In the genomic region with DNA sequence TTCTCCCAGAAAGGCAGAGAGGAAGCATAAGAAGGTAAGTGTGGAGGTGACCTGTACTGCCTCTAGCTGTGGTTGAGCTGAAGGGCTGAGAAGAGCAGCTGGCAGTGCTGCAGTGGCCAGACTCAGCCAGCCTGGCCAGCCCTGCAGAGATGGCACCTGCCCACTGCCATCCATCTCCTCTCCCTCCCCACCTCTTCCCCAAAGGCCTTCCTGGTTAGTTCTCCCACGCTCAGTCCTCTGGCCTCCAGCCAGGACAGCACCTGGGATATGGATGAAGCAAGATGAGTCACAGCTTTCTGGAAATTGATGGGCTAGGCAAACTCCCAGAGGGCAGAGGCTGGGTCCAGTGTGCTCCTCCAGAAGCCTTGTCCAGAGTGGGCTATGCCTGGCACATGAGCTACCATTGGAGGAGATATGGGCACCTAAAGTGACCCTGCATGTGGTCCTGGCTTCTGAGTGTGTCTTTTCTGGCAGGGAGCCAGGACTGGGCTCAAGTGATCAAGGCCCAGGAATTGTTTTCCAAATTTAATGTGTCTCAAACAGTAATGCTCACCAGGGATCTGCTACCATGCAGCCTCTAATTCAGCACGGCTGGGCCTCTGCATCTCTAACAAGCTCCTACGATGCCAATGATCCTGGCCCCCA, we compare ENCODE assay signal across 13 cellular contexts.
A peak's percentile ranks its signal among the peaks of the same experiment; 100 is the strongest.
DNase-seq lines count a peak whose midpoint lies in the region; ATAC-seq and TF ChIP-seq lines count a peak whose summit lies in the region.
"Had no signal": no experiment of that assay in that cellular context is flagged by ENCODE, and none has a peak within 500 bp of the region (broad histone marks: within the 10 kb centered on the region; RNA-seq: fewer than 3 reads in every experiment).

No MANE protein-coding gene starts in this region.

- TF ChIP-seq CTCF in retinal pigment epithelial cell (conservative IDR thresholded peaks at IDR 0.05; ENCODE audit: low read depth, low read length): peak; percentile 16

- CTCF ChIA-PET in CD8-positive, alpha-beta memory T cell (lab: Charles Lee): no interaction called here

- H3K36me3 ChIP-seq in CD8-positive, alpha-beta memory T cell (ENCODE audit: insufficient read depth, low read length): no peaks in the 10 kb centered on the region

- no peak overlapping the region for H3K27ac Mint-ChIP-seq in CD8-positive, alpha-beta memory T cell
- H3K27ac Mint-ChIP-seq in activated naive CD8-positive, alpha-beta T cell treated with anti-CD3 and anti-CD28 coated beads for 36 hours: no peak overlapping the region
- H3K27ac Mint-ChIP-seq: activated naive CD8-positive, alpha-beta T cell had no signal

- H3K4me3 Mint-ChIP-seq in CD8-positive, alpha-beta memory T cell: no peak overlapping the region
- H3K4me3 Mint-ChIP-seq in activated naive CD8-positive, alpha-beta T cell treated with anti-CD3 and anti-CD28 coated beads for 36 hours: no peak overlapping the region
- H3K4me3 Mint-ChIP-seq: activated naive CD8-positive, alpha-beta T cell had no signal

- H3K4me1 Mint-ChIP-seq in CD8-positive, alpha-beta memory T cell: peaks cover 5 to 16% (median 5%) of the 10 kb centered on the region in 3 donors
- H3K4me1 Mint-ChIP-seq in activated naive CD8-positive, alpha-beta T cell treated with anti-CD3 and anti-CD28 coated beads for 36 hours: peaks cover 18% of the 10 kb centered on the region

- ATAC-seq in GM18520 (IDR thresholded peaks at IDR 0.05; ENCODE audit: unreplicated experiment): no peak
- no peak for ATAC-seq in HG02763 (IDR thresholded peaks at IDR 0.05; ENCODE audit: unreplicated experiment)
- ATAC-seq: right cardiac atrium had no signal

- H3K27me3 Mint-ChIP-seq in CD8-positive, alpha-beta memory T cell: peaks cover 1 to 9% of the 10 kb centered on the region in 2 donors
- no peaks in the 10 kb centered on the region for H3K27me3 Mint-ChIP-seq in activated naive CD8-positive, alpha-beta T cell treated with anti-CD3 and anti-CD28 coated beads for 36 hours

- no peak overlapping the region for H3K27ac ChIP-seq in epithelial cell of prostate
- H3K27ac ChIP-seq in CD8-positive, alpha-beta memory T cell (ENCODE audit: low read depth, low read length): no peak overlapping the region

- H3K27me3 ChIP-seq in CD8-positive, alpha-beta memory T cell (ENCODE audit: insufficient read depth, low read length, poor library complexity, severe bottlenecking): no peaks in the 10 kb centered on the region

- H3K9me3 ChIP-seq in CD8-positive, alpha-beta memory T cell (ENCODE audit: low read length): no peaks in the 10 kb centered on the region

- H3K4me1 ChIP-seq in CD8-positive, alpha-beta memory T cell (ENCODE audit: insufficient read depth, low read length): peaks cover 7% of the 10 kb centered on the region

- POLR2A ChIA-PET in CD8-positive, alpha-beta memory T cell (lab: Charles Lee): no interaction called here

- H3K4me3 ChIP-seq in retinal pigment epithelial cell (ENCODE audit: low read length): no peak overlapping the region
- H3K4me3 ChIP-seq in CD8-positive, alpha-beta memory T cell (ENCODE audit: low read length): no peak overlapping the region
- H3K4me3 ChIP-seq: lung had no signal

- H3K36me3 Mint-ChIP-seq in CD8-positive, alpha-beta memory T cell: no peaks in the 10 kb centered on the region
- no peaks in the 10 kb centered on the region for H3K36me3 Mint-ChIP-seq in activated naive CD8-positive, alpha-beta T cell treated with anti-CD3 and anti-CD28 coated beads for 36 hours
- H3K36me3 Mint-ChIP-seq: activated naive CD8-positive, alpha-beta T cell had no signal

- DNase-seq in HT1080 (ENCODE audit: low read depth) (peak; percentile 73), NCI-H69 (lab: John Stamatoyannopoulos, UW) (peak; percentile 94), epithelial cell of prostate (ENCODE audit: low read depth, low spot score) (peak; percentile 76), retinal pigment epithelial cell (ENCODE audit: low read depth) (peak; percentile 18)
- no peak for DNase-seq in CD8-positive, alpha-beta memory T cell
- no peak for DNase-seq in activated naive CD8-positive, alpha-beta T cell treated with anti-CD3 and anti-CD28 coated beads for 36 hours
- DNase-seq: activated CD4-positive, alpha-beta T cell treated with anti-CD3 and anti-CD28 coated beads for 48 hours; NCI-H1436; right cardiac atrium had no signal

- H3K9me3 Mint-ChIP-seq in CD8-positive, alpha-beta memory T cell: peaks cover 0 to 4% (median 0%) of the 10 kb centered on the region in 5 donors
- peaks cover 6% of the 10 kb centered on the region for H3K9me3 Mint-ChIP-seq in activated naive CD8-positive, alpha-beta T cell treated with anti-CD3 and anti-CD28 coated beads for 36 hours

Comparison
In these comparisons a context has a peak if more than half of its experiments do, and no peak if none do; other contexts are left out.
1. DNase-seq: peak in HT1080 (single experiment), NCI-H69 (single experiment), epithelial cell of prostate (single experiment) and retinal pigment epithelial cell (single experiment); none in CD8-positive, alpha-beta memory T cell (0 of 5) and activated naive CD8-positive, alpha-beta T cell treated with anti-CD3 and anti-CD28 coated beads for 36 hours (single experiment).